8 cellular contexts compared by ENCODE assay signal in the genomic region with DNA sequence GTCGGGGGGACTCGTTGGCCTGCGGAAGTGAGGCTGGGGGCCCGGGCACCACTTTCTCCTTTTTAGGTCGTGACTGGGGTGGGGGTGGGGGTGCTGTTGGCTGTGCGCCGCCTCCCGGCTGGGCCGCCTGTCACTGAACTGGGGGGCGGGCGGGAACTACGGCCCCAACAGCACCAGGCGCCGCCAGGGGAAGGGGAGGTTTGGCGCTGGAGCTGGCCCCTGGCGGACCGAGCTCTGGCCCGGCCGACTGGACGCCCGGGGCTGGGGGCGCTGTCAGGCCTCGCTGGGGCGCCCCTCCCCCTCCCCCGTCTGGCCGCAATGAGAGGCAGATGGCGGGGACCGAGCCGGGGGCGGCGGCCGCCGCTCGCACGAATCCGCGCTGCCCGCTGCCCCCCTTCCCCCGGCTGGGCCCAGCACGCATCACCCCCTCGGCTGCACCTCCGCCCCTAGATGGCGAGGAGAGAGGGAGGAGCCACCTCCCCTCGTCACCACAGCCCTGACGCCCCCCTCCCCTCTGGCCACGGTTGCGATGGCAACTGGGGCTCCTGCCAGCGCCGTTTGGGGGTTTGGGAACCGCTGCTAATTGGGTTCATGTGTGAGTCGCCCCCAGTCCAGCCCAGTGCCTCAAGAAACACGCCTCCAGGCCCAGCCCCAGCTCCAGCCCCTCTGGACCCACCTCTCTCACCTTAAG. TPM values are rescaled to one million over a fixed set of nuclear protein-coding genes. Genes with fewer than 3 reads are reported as not detected.
DNase-seq lines count a peak whose midpoint lies in the region; ATAC-seq and TF ChIP-seq lines count a peak whose summit lies in the region.

No MANE protein-coding gene starts in this region.

- H3K4me1 ChIP-seq in gastroesophageal sphincter (peaks cover 0 to 82% (median 19%) of the 10 kb centered on the region in 3 donors), osteoblast (ENCODE audit: insufficient read depth, low read length) (peaks cover 66% of the 10 kb centered on the region)

- no peak for TF ChIP-seq EP300 in gastroesophageal sphincter (IDR thresholded peaks at IDR 0.05)

- no peaks in the 10 kb centered on the region; the same call in 1 of the 2 replicates for H3K36me3 ChIP-seq in MG63
- H3K36me3 ChIP-seq in gastroesophageal sphincter, result peaks cover 0 to 21% of the 10 kb centered on the region in 2 donors
- H3K36me3 ChIP-seq in osteoblast (ENCODE audit: insufficient read depth, low read length), result peaks cover 38% of the 10 kb centered on the region

- H3K27me3 ChIP-seq in MG63 (no peaks in the 10 kb centered on the region), gastroesophageal sphincter (no peaks in the 10 kb centered on the region), osteoblast (ENCODE audit: insufficient read depth, low read length) (no peaks in the 10 kb centered on the region)

- TF ChIP-seq POLR2A in gastroesophageal sphincter (IDR thresholded peaks at IDR 0.05), result peak; percentile 27 to 46

- H3K4me3 ChIP-seq in MG63, result peak overlapping the region; percentile 61
- H3K4me3 ChIP-seq in gastroesophageal sphincter, result peak overlapping the region; percentile 85 to 87
- H3K4me3 ChIP-seq in osteoblast (ENCODE audit: insufficient read depth, low read length), result peak overlapping the region; percentile 90

- H3K79me2 ChIP-seq in osteoblast (ENCODE audit: insufficient read depth, low read length), result peaks cover 44% of the 10 kb centered on the region

- no peak for ATAC-seq in gastroesophageal sphincter
- no peak for ATAC-seq in HG02970 (IDR thresholded peaks at IDR 0.05; ENCODE audit: low FRiP score, unreplicated experiment)
- no peak for ATAC-seq in HG03342 (IDR thresholded peaks at IDR 0.05; ENCODE audit: unreplicated experiment)

- WGBS in gastroesophageal sphincter (ENCODE audit: low coverage in 1 of 2), 2 donors, result 7% methylated on average over 5 of the region's 52 CpGs; no CpG with 5 or more reads in 1 of the 2 donors

- H3K9me3 ChIP-seq in MG63, result no peaks in the 10 kb centered on the region
- no peaks in the 10 kb centered on the region for H3K9me3 ChIP-seq in gastroesophageal sphincter
- no peaks in the 10 kb centered on the region for H3K9me3 ChIP-seq in osteoblast (ENCODE audit: low read depth, low read length)

- DNase-seq in DMS 273 treated with DMSO at 0.1 percent for 48 hours (lab: John Stamatoyannopoulos, UW) (peak; percentile 51), MG63 (peak; percentile 65), activated gamma-delta T cell treated with Interleukin-2 at 50 U/mL for 16 hours (peak; percentile 26), osteoblast (ENCODE audit: insufficient read length, low spot score, missing footprints) (peak; percentile 95), SKM-1 (lab: John Stamatoyannopoulos, UW; ENCODE audit: unreplicated experiment) (no peak)

- TF ChIP-seq CTCF in gastroesophageal sphincter (IDR thresholded peaks at IDR 0.05) (peak in 1 of 4 experiments; percentile 34), osteoblast (IDR thresholded peaks at IDR 0.05; ENCODE audit: extremely low read depth, low read depth, low read length) (no peak)

- peak overlapping the region; percentile 95 to 99 (median 97) for H3K27ac ChIP-seq in gastroesophageal sphincter
- H3K27ac ChIP-seq in osteoblast (ENCODE audit: low read depth, low read length), result peak overlapping the region; percentile 94

- no peak overlapping the region for H2AFZ ChIP-seq in osteoblast (ENCODE audit: low read length)

- peaks cover 31% of the 10 kb centered on the region for H4K20me1 ChIP-seq in osteoblast (ENCODE audit: insufficient read depth, low read length)

- H3K4me2 ChIP-seq in osteoblast (ENCODE audit: insufficient read depth, low read length), result peak overlapping the region; percentile 95

RNA-seq across cellular contexts. Expression of a gene that starts 0.7 kb away (rescaled TPM):
- 4.9 and 14.5 TPM in 2 replicates for total RNA-seq in MG63 (2014; rRNA removed; shearing (Covaris generic); ENCODE audit: low replicate concordance)
- total RNA-seq in gastroesophageal sphincter (10 to 100 TPM; 33.5 to 63.5 (median 57.9) TPM), osteoblast (101 and 107 TPM in 2 replicates)

RNA-seq across cellular contexts. Expression of a gene that starts 28.9 kb away (rescaled TPM):
- total RNA-seq in MG63 (2014; rRNA removed; shearing (Covaris generic); ENCODE audit: low replicate concordance), result not detected in 2 replicates
- 1 to 10 TPM; 3.1 to 8.9 (median 3.9) TPM for total RNA-seq in gastroesophageal sphincter
- 9.1 and 11.9 TPM in 2 replicates for total RNA-seq in osteoblast

RNA-seq across cellular contexts. Expression of a gene that starts 30.1 kb away (rescaled TPM):
- 0.30 TPM in 1 of 2 replicates, not detected in the other for total RNA-seq in MG63 (2014; rRNA removed; shearing (Covaris generic); ENCODE audit: low replicate concordance)
- total RNA-seq in gastroesophageal sphincter, result 10 to 100 TPM in 2 of 4 donors, 1 to 10 TPM in 2; 6.9 to 19.9 (median 11.5) TPM
- total RNA-seq in osteoblast, result 7.2 and 9.1 TPM in 2 replicates

RNA-seq across cellular contexts. Expression of a gene that starts 33.8 kb away (rescaled TPM):
- total RNA-seq in MG63 (2014; rRNA removed; shearing (Covaris generic); ENCODE audit: low replicate concordance), result not detected in 2 replicates
- 10 to 100 TPM; 13.3 to 40.5 (median 22.6) TPM for total RNA-seq in gastroesophageal sphincter
- total RNA-seq in osteoblast, result 17.7 and 18.8 TPM in 2 replicates

RNA-seq across cellular contexts. Expression of a gene that starts 57.4 kb away (rescaled TPM):
- 1.4 and 1.5 TPM in 2 replicates for total RNA-seq in MG63 (2014; rRNA removed; shearing (Covaris generic); ENCODE audit: low replicate concordance)
- total RNA-seq in gastroesophageal sphincter, result 1 to 10 TPM; 3.0 to 4.2 (median 3.4) TPM
- total RNA-seq in osteoblast, result 1.2 and 1.8 TPM in 2 replicates
